Comparison of ENCODE assay signal across 8 cellular contexts in the genomic region with DNA sequence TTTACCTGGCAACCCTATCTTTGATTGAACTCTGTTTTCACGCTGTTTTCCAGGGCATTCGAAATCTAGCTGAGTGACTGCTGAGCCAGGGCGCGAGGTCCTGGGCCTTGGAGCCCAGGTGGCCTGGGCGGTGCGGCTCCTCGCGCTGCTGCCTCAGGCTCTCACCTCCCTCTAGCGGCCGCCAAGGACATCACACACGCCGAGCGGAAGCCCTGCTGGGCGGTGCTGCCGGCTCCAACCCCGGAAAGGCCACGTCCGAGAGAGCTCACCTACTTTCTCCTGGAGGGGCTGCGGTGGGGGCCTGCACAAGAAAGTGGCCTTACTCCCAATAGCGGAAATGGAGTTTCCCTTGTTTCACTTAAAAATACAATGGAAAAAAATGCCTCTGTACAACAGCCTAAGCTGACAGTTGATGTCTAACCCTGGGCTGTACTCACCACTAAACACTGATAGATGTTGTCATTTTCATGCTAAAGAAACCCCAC.
DNase-seq lines count a peak whose midpoint lies in the region; ATAC-seq lines count a peak whose summit lies in the region.

No MANE protein-coding gene starts in this region.

- no peak overlapping the region for H3K27ac ChIP-seq in caudate nucleus (ENCODE audit: low read depth, low read length)

- ATAC-seq in GM18909 (IDR thresholded peaks at IDR 0.05; ENCODE audit: poor library complexity, unreplicated experiment) (peak; percentile 100), HG03139 (IDR thresholded peaks at IDR 0.05; ENCODE audit: unreplicated experiment) (peak; percentile 100)

- DNase-seq in AML-193 (lab: John Stamatoyannopoulos, UW) (peak; percentile 79 to 89), NCI-H2196 (lab: John Stamatoyannopoulos, UW; ENCODE audit: unreplicated experiment) (peak; percentile 73), caudate nucleus (lab: John Stamatoyannopoulos, UW) (peak in 57 of 61 donors; percentile 3 to 81 (median 52)), kidney glomerular epithelial cell (lab: John Stamatoyannopoulos, UW) (peak; percentile 70)
- peak; percentile 53 for DNase-seq in activated CD4-positive, CD25-positive, alpha-beta regulatory T cell treated with anti-CD3 and anti-CD28 coated beads, Interleukin-2, amount 50 U/mL, for 16 hours (ENCODE audit: low read depth, low spot score)
- peak; percentile 65 to 66 for DNase-seq in stimulated activated CD4-positive, alpha-beta T cell treated with anti-CD3 and anti-CD28 coated beads, Interleukin-1b, Interleukin-23, amount 100 ng/mL, for 4 hours (ENCODE audit: low read depth in 2 of 2)
